1 cellular context compared by ENCODE assay signal in the genomic region with DNA sequence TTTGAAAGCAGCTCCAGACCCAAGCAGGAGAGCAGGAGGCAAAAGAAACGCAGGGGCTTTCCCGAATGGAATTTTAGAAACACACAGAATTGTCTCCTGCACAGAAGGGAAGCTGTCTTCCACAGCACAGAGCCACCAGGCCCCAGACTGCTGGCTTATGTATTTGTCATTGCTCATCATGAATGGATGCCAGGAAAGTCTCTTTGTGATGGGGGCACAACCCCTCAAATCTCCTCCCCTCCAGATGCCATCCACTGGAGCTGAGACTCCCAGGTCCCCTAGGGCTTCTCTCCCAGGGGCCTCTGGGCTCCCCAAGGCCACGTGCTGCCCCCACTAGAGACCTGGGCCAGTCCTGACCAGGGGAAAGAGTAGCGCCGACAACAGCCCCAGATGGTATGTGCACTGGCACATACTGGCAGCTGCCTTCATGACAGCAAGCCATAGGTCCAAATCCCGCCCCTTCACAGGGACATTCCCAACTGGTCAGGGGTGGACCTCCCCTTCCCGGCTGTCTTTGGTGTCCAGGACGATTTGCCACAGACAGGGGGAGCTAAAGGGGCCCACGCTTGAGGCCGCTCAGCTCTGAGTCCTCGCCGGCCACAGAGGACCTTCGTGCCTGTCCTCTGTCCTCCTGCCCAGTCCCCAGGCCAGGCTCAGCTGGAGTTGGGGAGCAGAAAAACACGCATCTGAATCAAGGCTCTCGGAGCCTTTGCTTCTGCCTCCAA.
TF ChIP-seq lines count a peak whose summit lies in the region.

No MANE protein-coding gene starts in this region.

TF ChIP-seq in GM23338, 12 proteins besides CTCF, POLR2A, EP300 and RAD21:
- TF ChIP-seq, protein P1, sequence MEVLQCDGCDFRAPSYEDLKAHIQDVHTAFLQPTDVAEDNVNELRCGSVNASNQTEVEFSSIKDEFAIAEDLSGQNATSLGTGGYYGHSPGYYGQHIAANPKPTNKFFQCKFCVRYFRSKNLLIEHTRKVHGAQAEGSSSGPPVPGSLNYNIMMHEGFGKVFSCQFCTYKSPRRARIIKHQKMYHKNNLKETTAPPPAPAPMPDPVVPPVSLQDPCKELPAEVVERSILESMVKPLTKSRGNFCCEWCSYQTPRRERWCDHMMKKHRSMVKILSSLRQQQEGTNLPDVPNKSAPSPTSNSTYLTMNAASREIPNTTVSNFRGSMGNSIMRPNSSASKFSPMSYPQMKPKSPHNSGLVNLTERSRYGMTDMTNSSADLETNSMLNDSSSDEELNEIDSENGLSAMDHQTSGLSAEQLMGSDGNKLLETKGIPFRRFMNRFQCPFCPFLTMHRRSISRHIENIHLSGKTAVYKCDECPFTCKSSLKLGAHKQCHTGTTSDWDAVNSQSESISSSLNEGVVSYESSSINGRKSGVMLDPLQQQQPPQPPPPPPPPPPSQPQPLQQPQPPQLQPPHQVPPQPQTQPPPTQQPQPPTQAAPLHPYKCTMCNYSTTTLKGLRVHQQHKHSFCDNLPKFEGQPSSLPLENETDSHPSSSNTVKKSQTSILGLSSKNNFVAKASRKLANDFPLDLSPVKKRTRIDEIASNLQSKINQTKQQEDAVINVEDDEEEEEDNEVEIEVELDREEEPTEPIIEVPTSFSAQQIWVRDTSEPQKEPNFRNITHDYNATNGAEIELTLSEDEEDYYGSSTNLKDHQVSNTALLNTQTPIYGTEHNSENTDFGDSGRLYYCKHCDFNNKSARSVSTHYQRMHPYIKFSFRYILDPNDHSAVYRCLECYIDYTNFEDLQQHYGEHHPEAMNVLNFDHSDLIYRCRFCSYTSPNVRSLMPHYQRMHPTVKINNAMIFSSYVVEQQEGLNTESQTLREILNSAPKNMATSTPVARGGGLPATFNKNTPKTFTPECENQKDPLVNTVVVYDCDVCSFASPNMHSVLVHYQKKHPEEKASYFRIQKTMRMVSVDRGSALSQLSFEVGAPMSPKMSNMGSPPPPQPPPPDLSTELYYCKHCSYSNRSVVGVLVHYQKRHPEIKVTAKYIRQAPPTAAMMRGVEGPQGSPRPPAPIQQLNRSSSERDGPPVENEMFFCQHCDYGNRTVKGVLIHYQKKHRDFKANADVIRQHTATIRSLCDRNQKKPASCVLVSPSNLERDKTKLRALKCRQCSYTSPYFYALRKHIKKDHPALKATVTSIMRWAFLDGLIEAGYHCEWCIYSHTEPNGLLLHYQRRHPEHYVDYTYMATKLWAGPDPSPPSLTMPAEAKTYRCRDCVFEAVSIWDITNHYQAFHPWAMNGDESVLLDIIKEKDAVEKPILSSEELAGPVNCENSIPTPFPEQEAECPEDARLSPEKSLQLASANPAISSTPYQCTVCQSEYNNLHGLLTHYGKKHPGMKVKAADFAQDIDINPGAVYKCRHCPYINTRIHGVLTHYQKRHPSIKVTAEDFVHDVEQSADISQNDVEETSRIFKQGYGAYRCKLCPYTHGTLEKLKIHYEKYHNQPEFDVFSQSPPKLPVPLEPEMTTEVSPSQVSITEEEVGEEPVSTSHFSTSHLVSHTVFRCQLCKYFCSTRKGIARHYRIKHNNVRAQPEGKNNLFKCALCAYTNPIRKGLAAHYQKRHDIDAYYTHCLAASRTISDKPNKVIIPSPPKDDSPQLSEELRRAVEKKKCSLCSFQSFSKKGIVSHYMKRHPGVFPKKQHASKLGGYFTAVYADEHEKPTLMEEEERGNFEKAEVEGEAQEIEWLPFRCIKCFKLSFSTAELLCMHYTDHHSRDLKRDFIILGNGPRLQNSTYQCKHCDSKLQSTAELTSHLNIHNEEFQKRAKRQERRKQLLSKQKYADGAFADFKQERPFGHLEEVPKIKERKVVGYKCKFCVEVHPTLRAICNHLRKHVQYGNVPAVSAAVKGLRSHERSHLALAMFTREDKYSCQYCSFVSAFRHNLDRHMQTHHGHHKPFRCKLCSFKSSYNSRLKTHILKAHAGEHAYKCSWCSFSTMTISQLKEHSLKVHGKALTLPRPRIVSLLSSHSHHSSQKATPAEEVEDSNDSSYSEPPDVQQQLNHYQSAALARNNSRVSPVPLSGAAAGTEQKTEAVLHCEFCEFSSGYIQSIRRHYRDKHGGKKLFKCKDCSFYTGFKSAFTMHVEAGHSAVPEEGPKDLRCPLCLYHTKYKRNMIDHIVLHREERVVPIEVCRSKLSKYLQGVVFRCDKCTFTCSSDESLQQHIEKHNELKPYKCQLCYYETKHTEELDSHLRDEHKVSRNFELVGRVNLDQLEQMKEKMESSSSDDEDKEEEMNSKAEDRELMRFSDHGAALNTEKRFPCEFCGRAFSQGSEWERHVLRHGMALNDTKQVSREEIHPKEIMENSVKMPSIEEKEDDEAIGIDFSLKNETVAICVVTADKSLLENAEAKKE (CRISPR knock-in tag; IDR thresholded peaks at IDR 0.05): no peak
- TF ChIP-seq, protein P2, sequence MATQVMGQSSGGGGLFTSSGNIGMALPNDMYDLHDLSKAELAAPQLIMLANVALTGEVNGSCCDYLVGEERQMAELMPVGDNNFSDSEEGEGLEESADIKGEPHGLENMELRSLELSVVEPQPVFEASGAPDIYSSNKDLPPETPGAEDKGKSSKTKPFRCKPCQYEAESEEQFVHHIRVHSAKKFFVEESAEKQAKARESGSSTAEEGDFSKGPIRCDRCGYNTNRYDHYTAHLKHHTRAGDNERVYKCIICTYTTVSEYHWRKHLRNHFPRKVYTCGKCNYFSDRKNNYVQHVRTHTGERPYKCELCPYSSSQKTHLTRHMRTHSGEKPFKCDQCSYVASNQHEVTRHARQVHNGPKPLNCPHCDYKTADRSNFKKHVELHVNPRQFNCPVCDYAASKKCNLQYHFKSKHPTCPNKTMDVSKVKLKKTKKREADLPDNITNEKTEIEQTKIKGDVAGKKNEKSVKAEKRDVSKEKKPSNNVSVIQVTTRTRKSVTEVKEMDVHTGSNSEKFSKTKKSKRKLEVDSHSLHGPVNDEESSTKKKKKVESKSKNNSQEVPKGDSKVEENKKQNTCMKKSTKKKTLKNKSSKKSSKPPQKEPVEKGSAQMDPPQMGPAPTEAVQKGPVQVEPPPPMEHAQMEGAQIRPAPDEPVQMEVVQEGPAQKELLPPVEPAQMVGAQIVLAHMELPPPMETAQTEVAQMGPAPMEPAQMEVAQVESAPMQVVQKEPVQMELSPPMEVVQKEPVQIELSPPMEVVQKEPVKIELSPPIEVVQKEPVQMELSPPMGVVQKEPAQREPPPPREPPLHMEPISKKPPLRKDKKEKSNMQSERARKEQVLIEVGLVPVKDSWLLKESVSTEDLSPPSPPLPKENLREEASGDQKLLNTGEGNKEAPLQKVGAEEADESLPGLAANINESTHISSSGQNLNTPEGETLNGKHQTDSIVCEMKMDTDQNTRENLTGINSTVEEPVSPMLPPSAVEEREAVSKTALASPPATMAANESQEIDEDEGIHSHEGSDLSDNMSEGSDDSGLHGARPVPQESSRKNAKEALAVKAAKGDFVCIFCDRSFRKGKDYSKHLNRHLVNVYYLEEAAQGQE (IDR thresholded peaks at IDR 0.05; ENCODE audit: unreplicated experiment): no peak
- TF ChIP-seq ZNF114 (CRISPR knock-in tag; IDR thresholded peaks at IDR 0.05): no peak
